ENCODE assay signal across 13 cellular contexts in genomic region chr5:153480401-153480800, GRCh38. TPM values are rescaled to one million over a fixed set of nuclear protein-coding genes. Genes with fewer than 3 reads are reported as not detected.
DNase-seq lines count a peak whose midpoint lies in the region; ATAC-seq and TF ChIP-seq lines count a peak whose summit lies in the region.
"Had no signal": no experiment of that assay in that cellular context is flagged by ENCODE, and none has a peak within 500 bp of the region (broad histone marks: within the 10 kb centered on the region; RNA-seq: fewer than 3 reads in every experiment).

No MANE protein-coding gene starts in this region.

- intact Hi-C loops in MCF 10A (cut with micrococcal nuclease) (no loop called here), breast epithelium (cut with DNase I; ENCODE audit: low total_unique reads) (no loop called here), testis (cut with DNase I; ENCODE audit: low total_unique reads) (no loop called here)

- CTCF ChIA-PET in MCF 10A (lab: Yijun Ruan, JAX), result interaction anchor here (0.5 to 5.4 kb wide), 6 partner anchors 15 to 484 kb away, joined by 3 to 40 read pairs (median 3); no protein-coding TSS in a partner anchor

- TF ChIP-seq POLR2A in breast epithelium (IDR thresholded peaks at IDR 0.05) (no peak), testis (IDR thresholded peaks at IDR 0.05) (no peak)

- BruUV-seq in MCF 10A (replicated peaks; lab: Mats Ljungman, UMichigan), result no TSS peak

- H3K4me3 Mint-ChIP-seq in MCF 10A (ENCODE audit: unreplicated experiment), result no peak overlapping the region
- no peak overlapping the region for H3K4me3 Mint-ChIP-seq in activated naive CD8-positive, alpha-beta T cell treated with anti-CD3 and anti-CD28 coated beads, Interleukin-2, amount 50 U/mL, for 24 hours
- H3K4me3 Mint-ChIP-seq: activated T-cell treated with anti-CD3 and anti-CD28 coated beads, Interleukin-2, amount 50 U/mL, for 24 hours had no signal

- no peak overlapping the region for H3K27ac Mint-ChIP-seq in MCF 10A (ENCODE audit: low read depth, unreplicated experiment)
- H3K27ac Mint-ChIP-seq in activated naive CD8-positive, alpha-beta T cell treated with anti-CD3 and anti-CD28 coated beads, Interleukin-2, amount 50 U/mL, for 24 hours, result no peak overlapping the region
- H3K27ac Mint-ChIP-seq: activated T-cell treated with anti-CD3 and anti-CD28 coated beads, Interleukin-2, amount 50 U/mL, for 24 hours had no signal

- H3K9me3 ChIP-seq in breast epithelium, result no peaks in the 10 kb centered on the region
- H3K9me3 ChIP-seq in testis, result no peaks in the 10 kb centered on the region
- H3K9me3 ChIP-seq: A549 had no signal

- H3K36me3 ChIP-seq in breast epithelium, result no peaks in the 10 kb centered on the region
- H3K36me3 ChIP-seq in testis (ENCODE audit: low read depth, missing control alignments), result no peaks in the 10 kb centered on the region

- H3K27me3 Mint-ChIP-seq in MCF 10A (ENCODE audit: insufficient read depth, unreplicated experiment), result no peaks in the 10 kb centered on the region
- peaks cover 5% of the 10 kb centered on the region for H3K27me3 Mint-ChIP-seq in activated naive CD8-positive, alpha-beta T cell treated with anti-CD3 and anti-CD28 coated beads, Interleukin-2, amount 50 U/mL, for 24 hours

- no peak overlapping the region for H3K4me3 ChIP-seq in breast epithelium
- no peak overlapping the region for H3K4me3 ChIP-seq in testis
- H3K4me3 ChIP-seq: A549 had no signal

- no peaks in the 10 kb centered on the region for H3K27me3 ChIP-seq in breast epithelium
- H3K27me3 ChIP-seq in testis, result no peaks in the 10 kb centered on the region

- H3K27ac ChIP-seq in breast epithelium (no peak overlapping the region), testis (no peak overlapping the region)
- H3K27ac ChIP-seq: A549 had no signal

- no peaks in the 10 kb centered on the region for H3K36me3 Mint-ChIP-seq in MCF 10A (ENCODE audit: insufficient read depth, unreplicated experiment)
- H3K36me3 Mint-ChIP-seq in activated naive CD8-positive, alpha-beta T cell treated with anti-CD3 and anti-CD28 coated beads, Interleukin-2, amount 50 U/mL, for 24 hours (ENCODE audit: low read depth), result no peaks in the 10 kb centered on the region

- no peaks in the 10 kb centered on the region for H3K4me1 ChIP-seq in breast epithelium
- H3K4me1 ChIP-seq in testis, result no peaks in the 10 kb centered on the region
- H3K4me1 ChIP-seq: A549 had no signal

- TF ChIP-seq CTCF in MCF 10A (IDR thresholded peaks at IDR 0.05; ENCODE audit: unreplicated experiment), result no peak
- no peak for TF ChIP-seq CTCF in breast epithelium (IDR thresholded peaks at IDR 0.05)
- TF ChIP-seq CTCF in testis (IDR thresholded peaks at IDR 0.05), result no peak

- no peaks in the 10 kb centered on the region for H3K9me3 Mint-ChIP-seq in MCF 10A (ENCODE audit: unreplicated experiment)
- H3K9me3 Mint-ChIP-seq in activated naive CD8-positive, alpha-beta T cell treated with anti-CD3 and anti-CD28 coated beads, Interleukin-2, amount 50 U/mL, for 24 hours, result peaks cover 3% of the 10 kb centered on the region
- H3K9me3 Mint-ChIP-seq: activated T-cell treated with anti-CD3 and anti-CD28 coated beads, Interleukin-2, amount 50 U/mL, for 24 hours had no signal

- peak; percentile 92 for ATAC-seq in HG02798 (IDR thresholded peaks at IDR 0.05; ENCODE audit: poor library complexity, unreplicated experiment)
- no peak for ATAC-seq in activated naive CD8-positive, alpha-beta T cell treated with anti-CD3 and anti-CD28 coated beads, Interleukin-2, amount 50 U/mL, for 24 hours
- ATAC-seq: A549 had no signal

- peaks cover 25% of the 10 kb centered on the region for H3K4me1 Mint-ChIP-seq in MCF 10A (ENCODE audit: insufficient read depth, unreplicated experiment)
- no peaks in the 10 kb centered on the region for H3K4me1 Mint-ChIP-seq in activated naive CD8-positive, alpha-beta T cell treated with anti-CD3 and anti-CD28 coated beads, Interleukin-2, amount 50 U/mL, for 24 hours

- DNase-seq in MCF 10A (ENCODE audit: unreplicated experiment), result peak; percentile 65
- no peak for DNase-seq in breast epithelium (ENCODE audit: low spot score in 2 of 2)
- peak; percentile 13 for DNase-seq in HS-5 (ENCODE audit: low read depth)
- DNase-seq in activated naive CD8-positive, alpha-beta T cell treated with anti-CD3 and anti-CD28 coated beads, Interleukin-2, amount 50 U/mL, for 24 hours, result no peak
- DNase-seq in HuH-7.5 (ENCODE audit: low spot score), result no peak
- DNase-seq in SHP77 treated with DMSO at 0.1 percent for 48 hours (lab: John Stamatoyannopoulos, UW), result no peak
- DNase-seq in testis, result no peak
- DNase-seq: activated T-cell treated with anti-CD3 and anti-CD28 coated beads, Interleukin-2, amount 50 U/mL, for 24 hours; NCI-H1048; stimulated activated naive CD4-positive, alpha-beta T cell had no signal

- POLR2A ChIA-PET in MCF 10A (lab: Yijun Ruan, JAX), result interaction anchor here (0.5 kb wide), 1 partner anchor 422 kb away, joined by 3 read pairs; no protein-coding TSS in a partner anchor

RNA-seq across cellular contexts. Expression of gene GRIA1, which starts 10.1 kb away (rescaled TPM):
- total RNA-seq in MCF 10A (2022), result not detected in 2 replicates
- total RNA-seq in breast epithelium, result under 1 TPM in 2 of 3 donors, not detected in 1; 0.33 to 0.88 TPM
- total RNA-seq in testis, result 1 to 10 TPM in 1 of 2 donors, under 1 TPM in 1; 0.93 to 3.5 TPM
- polyA plus RNA-seq in testis (ENCODE audit: insufficient read depth, low read depth, low replicate concordance), result 5.4 TPM
- total RNA-seq: kidney epithelial cell had no signal
- polyA plus RNA-seq: A549 had no signal

Comparison
In these comparisons a context has a peak if more than half of its experiments do, and no peak if none do; other contexts are left out.
1. DNase-seq: peak in MCF 10A (single experiment) and HS-5 (single experiment); none in breast epithelium (0 of 2), activated naive CD8-positive, alpha-beta T cell treated with anti-CD3 and anti-CD28 coated beads, Interleukin-2, amount 50 U/mL, for 24 hours (single experiment), HuH-7.5 (single experiment), SHP77 treated with DMSO at 0.1 percent for 48 hours (single experiment) and testis (single experiment).